25 cellular contexts compared by ENCODE assay signal in the genomic region with DNA sequence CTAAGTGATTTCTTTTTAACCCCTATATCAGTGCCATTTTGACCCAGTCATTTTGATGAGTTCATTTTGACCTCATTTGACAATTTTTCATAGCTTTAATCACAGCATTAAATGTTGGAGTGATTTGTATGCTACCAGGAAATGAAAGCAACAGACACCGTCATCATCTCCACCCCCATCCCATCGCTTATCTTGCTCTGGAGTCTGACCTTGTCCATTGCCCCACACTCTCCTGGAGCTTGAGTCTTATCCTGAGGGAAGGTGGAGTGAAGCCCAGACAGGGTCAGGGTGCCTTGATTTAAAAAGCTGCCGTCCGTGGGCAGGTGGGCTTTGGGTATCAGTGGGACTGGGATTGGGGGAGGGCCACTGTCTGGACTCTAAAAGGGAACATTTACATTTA.
"Had no signal": no experiment of that assay in that cellular context is flagged by ENCODE, and none has a peak within 500 bp of the region (broad histone marks: within the 10 kb centered on the region; RNA-seq: fewer than 3 reads in every experiment).

No MANE protein-coding gene starts in this region.

- DNase-seq: colonic mucosa; cortex of kidney; effector CD8-positive, alpha-beta T cell; effector memory CD8-positive, alpha-beta T cell; endodermal cell; erythroblast; esophagus squamous epithelium; foreskin fibroblast; foreskin melanocyte; gastrocnemius medialis; glutamatergic neuron; heart right ventricle; hippocampal formation; left colon; left ventricle myocardium superior; lower lobe of right lung; mesendoderm; mucosa of descending colon; naive B cell had no signal

- H3K4me3 ChIP-seq: colonic mucosa, esophagus squamous epithelium, gastrocnemius medialis, heart right ventricle, lower lobe of right lung, mucosa of descending colon had no signal

- ATAC-seq: effector memory CD8-positive, alpha-beta T cell; esophagus mucosa; gastrocnemius medialis; heart right ventricle; left colon; left lobe of liver; left ventricle myocardium superior; lower lobe of right lung; mucosa of descending colon had no signal

- FAIRE-seq: endometrium, islet of Langerhans, keratinocyte had no signal

- H3K36me3 ChIP-seq: colonic mucosa, esophagus squamous epithelium, gastrocnemius medialis, heart right ventricle, lower lobe of right lung had no signal

- H3K27me3 ChIP-seq: colonic mucosa, esophagus squamous epithelium, gastrocnemius medialis, heart right ventricle had no signal

- H3K4me1 ChIP-seq: colonic mucosa, esophagus squamous epithelium, gastrocnemius medialis, lower lobe of right lung had no signal

- H3K9me3 ChIP-seq: colonic mucosa, esophagus squamous epithelium, gastrocnemius medialis, heart right ventricle, lower lobe of right lung, mucosa of descending colon had no signal

- H3K27ac ChIP-seq: colonic mucosa, epithelial cell of prostate, esophagus squamous epithelium, lower lobe of right lung had no signal
